8 cellular contexts compared by ENCODE assay signal in genomic region chr5:100900796-100901731, GRCh38. TPM values are rescaled to one million over a fixed set of nuclear protein-coding genes. Genes with fewer than 3 reads are reported as not detected.
DNase-seq lines count a peak whose midpoint lies in the region; TF ChIP-seq lines count a peak whose summit lies in the region.

No MANE protein-coding gene starts in this region.

- DNase-seq in CMK (ENCODE audit: low read depth) (peak; percentile 77), GM20000 (ENCODE audit: low spot score) (peak; percentile 70), activated gamma-delta T cell treated with Interleukin-2 at 50 U/mL for 16 hours (peak; percentile 86), cardiac muscle cell (ENCODE audit: low read depth in 1 of 2, low spot score in 1 of 2) (peak; percentile 48 to 72), progenitor cell of endocrine pancreas (ENCODE audit: low spot score, unreplicated experiment) (peak; percentile 22), ureter (ENCODE audit: low spot score) (peak; percentile 74)

- H3K4me1 Mint-ChIP-seq in progenitor cell of endocrine pancreas (ENCODE audit: low read depth): peaks cover 23% of the 10 kb centered on the region

- peaks cover 56% of the 10 kb centered on the region for H3K27me3 Mint-ChIP-seq in progenitor cell of endocrine pancreas

- no peak for TF ChIP-seq CTCF in GM20000 (IDR thresholded peaks at IDR 0.05; ENCODE audit: extremely low read depth, missing control alignments)
- no peak for TF ChIP-seq CTCF in cardiac muscle cell (IDR thresholded peaks at IDR 0.05; ENCODE audit: low read depth, low read length)
- no peak for TF ChIP-seq CTCF in progenitor cell of endocrine pancreas (IDR thresholded peaks at IDR 0.05; ENCODE audit: unreplicated experiment)

- no peaks in the 10 kb centered on the region for H3K36me3 ChIP-seq in HUES6 (ENCODE audit: control insufficient read depth, insufficient read depth, low read length)
- no peaks in the 10 kb centered on the region for H3K36me3 ChIP-seq in cardiac muscle cell

- peak overlapping the region; percentile 81 for H3K27ac Mint-ChIP-seq in progenitor cell of endocrine pancreas

- H3K4me1 ChIP-seq in HUES6 (ENCODE audit: control insufficient read depth, insufficient read depth, low read length) (peaks cover 26% of the 10 kb centered on the region), cardiac muscle cell (ENCODE audit: low read depth) (no peaks in the 10 kb centered on the region)

- H3K27ac ChIP-seq in HUES6 (ENCODE audit: low read depth, low read length) (no peak overlapping the region), cardiac muscle cell (no peak overlapping the region)

- H3K4me3 ChIP-seq in HUES6 (ENCODE audit: low read depth, low read length) (peak overlapping the region; percentile 78), cardiac muscle cell (peak overlapping the region; percentile 28)

- TF ChIP-seq POLR2A in Raji (IDR thresholded peaks at IDR 0.05; ENCODE audit: insufficient read depth, low read depth, low read length): peak; percentile 79

- peaks cover 2% of the 10 kb centered on the region for H3K9me3 Mint-ChIP-seq in progenitor cell of endocrine pancreas (ENCODE audit: low read depth)

- peak overlapping the region; percentile 71 for H3K9ac ChIP-seq in HUES6 (ENCODE audit: low read length)

- peak overlapping the region; percentile 74 for H3K4me3 Mint-ChIP-seq in progenitor cell of endocrine pancreas (ENCODE audit: low read depth)

- H3K36me3 Mint-ChIP-seq in progenitor cell of endocrine pancreas (ENCODE audit: insufficient read depth): no peaks in the 10 kb centered on the region

- H3K9me3 ChIP-seq in HUES6 (ENCODE audit: control insufficient read depth, insufficient read depth, low read depth, low read length) (no peaks in the 10 kb centered on the region), cardiac muscle cell (ENCODE audit: low read depth) (no peaks in the 10 kb centered on the region)

- H3K27me3 ChIP-seq in HUES6 (ENCODE audit: control insufficient read depth, insufficient read depth, low read length) (peaks cover 63% of the 10 kb centered on the region), cardiac muscle cell (peaks cover 85% of the 10 kb centered on the region)

RNA-seq across cellular contexts. Expression of gene ST8SIA4, which starts 2.0 kb away (rescaled TPM):
- total RNA-seq in cardiac muscle cell (0.06 and 0.11 TPM in 2 replicates), progenitor cell of endocrine pancreas (5.5 and 6.8 TPM in 2 replicates), ureter (6.5 TPM)
- 0.02 and 0.26 TPM in 2 replicates for polyA plus RNA-seq in cardiac muscle cell

Comparison
In these comparisons a context has a peak if more than half of its experiments do, and no peak if none do; other contexts are left out.
1. DNase-seq: peak in every context shown above with its lines; median percentile 86 in activated gamma-delta T cell treated with Interleukin-2 at 50 U/mL for 16 hours; 77 in CMK; 74 in ureter; 70 in GM20000; 60 in cardiac muscle cell; 22 in progenitor cell of endocrine pancreas.